In the genomic region with DNA sequence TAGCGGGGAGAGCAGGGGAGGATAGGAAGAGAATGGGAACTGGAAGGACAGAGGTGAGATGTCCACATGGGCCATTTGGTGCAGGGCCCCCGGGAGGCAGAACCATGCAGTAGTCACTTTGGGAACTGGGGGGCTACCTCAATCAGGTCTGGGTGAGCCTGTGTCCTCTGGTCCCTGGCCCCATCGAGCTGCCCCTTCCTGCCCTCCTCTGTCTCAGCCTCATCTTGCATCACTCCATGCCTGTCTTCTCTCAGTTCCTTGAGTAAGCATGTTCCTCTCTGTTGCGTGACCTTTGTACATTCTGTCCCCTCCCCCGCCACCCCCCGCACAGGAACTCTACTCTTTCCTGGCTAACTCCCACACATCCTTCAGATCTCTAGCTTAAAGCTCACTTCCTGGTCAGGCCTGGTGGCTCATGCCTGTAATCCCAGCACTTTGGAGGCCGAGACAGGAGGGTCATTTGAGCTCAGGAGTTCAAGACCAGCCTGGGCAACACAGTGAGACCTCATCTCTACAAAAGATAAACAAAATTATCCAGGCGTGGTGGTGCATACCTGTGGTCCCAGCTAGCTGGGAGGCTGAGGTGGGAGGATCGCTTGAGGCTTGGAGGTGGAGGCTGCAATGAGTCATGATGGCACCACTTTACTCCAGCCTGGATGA, we compare ENCODE assay signal across 10 cellular contexts. TPM values are rescaled to one million over a fixed set of nuclear protein-coding genes. Genes with fewer than 3 reads are reported as not detected.
DNase-seq lines count a peak whose midpoint lies in the region; ATAC-seq, FAIRE-seq and TF ChIP-seq lines count a peak whose summit lies in the region.
"Had no signal": no experiment of that assay in that cellular context is flagged by ENCODE, and none has a peak within 500 bp of the region (broad histone marks: within the 10 kb centered on the region; RNA-seq: fewer than 3 reads in every experiment).

No MANE protein-coding gene starts in this region.

- peak overlapping the region; percentile 51 for H3K4me2 ChIP-seq in HepG2 (ENCODE audit: low read depth, low read length)

- H3K36me3 ChIP-seq in HepG2 (replicated peaks in 1 of 2; ENCODE audit: control insufficient read depth in 1 of 2, insufficient read depth in 2 of 2, low read length in 2 of 2) = no peaks in the 10 kb centered on the region

- no peaks in the 10 kb centered on the region for H3K9me3 ChIP-seq in HepG2 (ENCODE audit: low read length)

- H2AFZ ChIP-seq in HepG2 (ENCODE audit: low read length) = no peak overlapping the region

- TF ChIP-seq POLR2A in HepG2 (IDR thresholded peaks at IDR 0.05; ENCODE audit: insufficient read depth in 1 of 2, low read depth in 2 of 2, low read length in 2 of 2) = no peak

- no TSS peak for BruUV-seq in HepG2 (replicated peaks; lab: Mats Ljungman, UMichigan)

- FAIRE-seq in HepG2 (lab: Jason Lieb, UNC) = no peak

- peaks cover 0 to 6% of the 10 kb centered on the region in 2 experiments; a peak in 1 of 5 replicates for H3K27me3 ChIP-seq in HepG2 (ENCODE audit: control insufficient read depth in 1 of 2, insufficient read depth in 2 of 2, low read length in 2 of 2)

- TF ChIP-seq RAD21 in HepG2 (CRISPR knock-in tag; IDR thresholded peaks at IDR 0.05) = no peak

- CTCF ChIA-PET in HepG2 (lab: Yijun Ruan, JAX; ENCODE audit: low intra/inter-chr PET ratio, low total read pairs) = interaction anchor here (4.0 kb wide), 1 partner anchor 169 kb away, joined by 40 read pairs; no protein-coding TSS in a partner anchor

- H3K4me1 ChIP-seq in HepG2 (ENCODE audit: insufficient read depth, low read length) = peaks cover 49% of the 10 kb centered on the region

- no peak overlapping the region for H3K27ac ChIP-seq in HepG2 (ENCODE audit: extremely low read length, insufficient read depth, low read length)

- H3K79me2 ChIP-seq in HepG2 (ENCODE audit: insufficient read depth, low read length) = no peaks in the 10 kb centered on the region

- no peak for TF ChIP-seq CTCF in HepG2 (CRISPR knock-in tag; IDR thresholded peaks at IDR 0.05)

- TF ChIP-seq EP300 in HepG2 (IDR thresholded peaks at IDR 0.05; ENCODE audit: low read depth in 2 of 2, low read length in 2 of 2) (no peak), HepG2 (CRISPR knock-in tag; IDR thresholded peaks at IDR 0.05; ENCODE audit: borderline replicate concordance) (no peak)

- peak overlapping the region in 1 of 3 experiments; percentile 29; a peak in 2 of 6 replicates for H3K4me3 ChIP-seq in HepG2 (replicated peaks in 1 of 3; ENCODE audit: insufficient read depth in 1 of 3, low read depth in 2 of 3, low read length in 3 of 3)

- ATAC-seq in HepG2 (no peak; the same call in 2 of the 3 replicates), HG02610 (IDR thresholded peaks at IDR 0.05; ENCODE audit: unreplicated experiment) (no peak)

- H4K20me1 ChIP-seq in HepG2 (ENCODE audit: insufficient read depth, low read length) = no peaks in the 10 kb centered on the region

- intact Hi-C loops in HepG2 (cut with micrococcal nuclease; ENCODE audit: unreplicated experiment) = no loop called here

- WGBS in HepG2 (ENCODE audit: low lambda C conversion rate) = 18% methylated on average over 9 of the region's 9 CpGs

- in situ Hi-C loops in HepG2 (cut with HindIII; ENCODE audit: extremely low pct_ligation_motif_present, low pct_unique_long_range_greater_than_20kb) = no loop called here

- no peak overlapping the region for H3K9ac ChIP-seq in HepG2 (ENCODE audit: insufficient read depth, low read depth, low read length)

- peak; percentile 38 for DNase-seq in stimulated activated naive CD4-positive, alpha-beta T cell treated with Interleukin-2 at 50 U/mL for 16 hours (lab: John Stamatoyannopoulos, UW)
- DNase-seq in stimulated activated naive CD4-positive, alpha-beta T cell (lab: John Stamatoyannopoulos, UW) = no peak
- DNase-seq in activated naive CD4-positive, alpha-beta T cell treated with anti-CD3 and anti-CD28 coated beads, Interleukin-2, amount 50 U/mL, for 16 hours = peak; percentile 33
- no peak for DNase-seq in HepG2 (ENCODE audit: low spot score)
- DNase-seq in iPS-NIHi7 (ENCODE audit: extremely low spot score) = no peak
- DNase-seq in NCI-H1417 treated with DMSO at 0.1 percent for 48 hours (lab: John Stamatoyannopoulos, UW) = no peak
- no peak for DNase-seq in NCI-H2081 (lab: John Stamatoyannopoulos, UW)
- DNase-seq: effector CD4-positive, alpha-beta T cell; T1000 had no signal

- POLR2A ChIA-PET in HepG2 (lab: Yijun Ruan, JAX) = interaction anchor here (0.6 to 1.6 kb wide), 4 partner anchors 127 to 1504 kb away, joined by 3 to 6 read pairs (median 3); a partner anchor contains a TSS

TF ChIP-seq in HepG2, 621 proteins besides CTCF, POLR2A, EP300 and RAD21 (continues in another document):
- no peak for TF ChIP-seq TOPORS (CRISPR knock-in tag; IDR thresholded peaks at IDR 0.05)
- no peak for TF ChIP-seq SOX6 (IDR thresholded peaks at IDR 0.05)
- peak; percentile 16; the same call in 1 of the 2 replicates for TF ChIP-seq SOX6 (CRISPR knock-in tag; IDR thresholded peaks at IDR 0.05)
- no peak for TF ChIP-seq ZNF563 (CRISPR knock-in tag; IDR thresholded peaks at IDR 0.05)
- TF ChIP-seq RNF2 (conservative IDR thresholded peaks at IDR 0.05; ENCODE audit: low read depth) = no peak
- TF ChIP-seq SP2 (CRISPR knock-in tag; IDR thresholded peaks at IDR 0.05) = no peak
- TF ChIP-seq KDM5B (CRISPR knock-in tag; IDR thresholded peaks at IDR 0.05; ENCODE audit: borderline replicate concordance) = peak; percentile 39; the same call in 1 of the 2 replicates
- TF ChIP-seq HDAC2 (CRISPR knock-in tag; IDR thresholded peaks at IDR 0.05) = no peak
- TF ChIP-seq ZNF724P (CRISPR knock-in tag; IDR thresholded peaks at IDR 0.05; ENCODE audit: borderline replicate concordance) = no peak
- peak; percentile 57; the same call in 1 of the 2 replicates for TF ChIP-seq ZMYM2 (CRISPR knock-in tag; IDR thresholded peaks at IDR 0.05)
- no peak for TF ChIP-seq ZNF703 (CRISPR knock-in tag; IDR thresholded peaks at IDR 0.05; ENCODE audit: borderline replicate concordance)
- TF ChIP-seq, protein P1, sequence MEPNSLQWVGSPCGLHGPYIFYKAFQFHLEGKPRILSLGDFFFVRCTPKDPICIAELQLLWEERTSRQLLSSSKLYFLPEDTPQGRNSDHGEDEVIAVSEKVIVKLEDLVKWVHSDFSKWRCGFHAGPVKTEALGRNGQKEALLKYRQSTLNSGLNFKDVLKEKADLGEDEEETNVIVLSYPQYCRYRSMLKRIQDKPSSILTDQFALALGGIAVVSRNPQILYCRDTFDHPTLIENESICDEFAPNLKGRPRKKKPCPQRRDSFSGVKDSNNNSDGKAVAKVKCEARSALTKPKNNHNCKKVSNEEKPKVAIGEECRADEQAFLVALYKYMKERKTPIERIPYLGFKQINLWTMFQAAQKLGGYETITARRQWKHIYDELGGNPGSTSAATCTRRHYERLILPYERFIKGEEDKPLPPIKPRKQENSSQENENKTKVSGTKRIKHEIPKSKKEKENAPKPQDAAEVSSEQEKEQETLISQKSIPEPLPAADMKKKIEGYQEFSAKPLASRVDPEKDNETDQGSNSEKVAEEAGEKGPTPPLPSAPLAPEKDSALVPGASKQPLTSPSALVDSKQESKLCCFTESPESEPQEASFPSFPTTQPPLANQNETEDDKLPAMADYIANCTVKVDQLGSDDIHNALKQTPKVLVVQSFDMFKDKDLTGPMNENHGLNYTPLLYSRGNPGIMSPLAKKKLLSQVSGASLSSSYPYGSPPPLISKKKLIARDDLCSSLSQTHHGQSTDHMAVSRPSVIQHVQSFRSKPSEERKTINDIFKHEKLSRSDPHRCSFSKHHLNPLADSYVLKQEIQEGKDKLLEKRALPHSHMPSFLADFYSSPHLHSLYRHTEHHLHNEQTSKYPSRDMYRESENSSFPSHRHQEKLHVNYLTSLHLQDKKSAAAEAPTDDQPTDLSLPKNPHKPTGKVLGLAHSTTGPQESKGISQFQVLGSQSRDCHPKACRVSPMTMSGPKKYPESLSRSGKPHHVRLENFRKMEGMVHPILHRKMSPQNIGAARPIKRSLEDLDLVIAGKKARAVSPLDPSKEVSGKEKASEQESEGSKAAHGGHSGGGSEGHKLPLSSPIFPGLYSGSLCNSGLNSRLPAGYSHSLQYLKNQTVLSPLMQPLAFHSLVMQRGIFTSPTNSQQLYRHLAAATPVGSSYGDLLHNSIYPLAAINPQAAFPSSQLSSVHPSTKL (CRISPR knock-in tag; IDR thresholded peaks at IDR 0.05) = 0 out of 2 replicates have a peak, but pooled peaks have one; percentile 15

RNA-seq across cellular contexts. Expression of a gene that starts 23.2 kb away (rescaled TPM):
- total RNA-seq in HepG2 (2016; rRNA removed; fragmentation: Illumina TruSeq; extraction: Trizol) = 4.3 and 24.2 TPM in 2 replicates
- total RNA-seq in HepG2 (2016; cell fraction: cytosol; rRNA removed; fragmentation: Illumina TruSeq; extraction: Trizol; ENCODE audit: low read depth) = 2.5 and 3.0 TPM in 2 replicates
- 3.4 and 28.3 TPM in 2 replicates for total RNA-seq in HepG2 (2016; cell fraction: insoluble cytoplasmic fraction; rRNA removed; fragmentation: Illumina TruSeq; extraction: Trizol)
- 2.8 and 4.2 TPM in 2 replicates for total RNA-seq in HepG2 (2016; cell fraction: membrane; rRNA removed; fragmentation: Illumina TruSeq; extraction: Trizol)
- total RNA-seq in HepG2 (2016; cell fraction: nucleus; rRNA removed; fragmentation: Illumina TruSeq; extraction: Trizol) = 64.4 and 68.6 TPM in 2 replicates
- polyA plus RNA-seq in HepG2 (2011; rRNA removed) = 15.9 and 26.2 TPM in 2 replicates
- polyA plus RNA-seq in HepG2 (2011; cell fraction: cytosol; rRNA removed) = 8.8 and 9.0 TPM in 2 replicates
- polyA plus RNA-seq in HepG2 (2011; cell fraction: nucleus; rRNA removed) = 83.8 and 92.0 TPM in 2 replicates
- 4.3 and 4.8 TPM in 2 replicates for polyA plus RNA-seq in HepG2 (2012)
- polyA plus RNA-seq in HepG2 (2016; cell fraction: cytosol; fragmentation: Illumina TruSeq; extraction: Trizol; ENCODE audit: low read depth) = 1.2 and 1.8 TPM in 2 replicates
- 5.5 and 10.0 TPM in 2 replicates for polyA plus RNA-seq in HepG2 (2016; cell fraction: insoluble cytoplasmic fraction; fragmentation: Illumina TruSeq; extraction: Trizol; ENCODE audit: low read depth)
- 2.1 and 3.4 TPM in 2 replicates for polyA plus RNA-seq in HepG2 (2016; cell fraction: membrane; fragmentation: Illumina TruSeq; extraction: Trizol; ENCODE audit: low read depth)
- 101 and 123 TPM in 2 replicates for polyA plus RNA-seq in HepG2 (2016; cell fraction: nucleus; fragmentation: Illumina TruSeq; extraction: Trizol; ENCODE audit: insufficient read depth, low read depth)
- polyA minus RNA-seq in HepG2 (2011; rRNA and poly(A)+ RNA removed; ENCODE audit: low replicate concordance) = 58.4 and 70.4 TPM in 2 replicates
- polyA minus RNA-seq in HepG2 (2011; cell fraction: cytosol; rRNA and poly(A)+ RNA removed) = 11.7 and 16.7 TPM in 2 replicates
- 128 and 149 TPM in 2 replicates for polyA minus RNA-seq in HepG2 (2011; cell fraction: nucleus; rRNA and poly(A)+ RNA removed)

Comparison
In these comparisons a context has a peak if more than half of its experiments do, and no peak if none do; other contexts are left out.
1. DNase-seq: peak in stimulated activated naive CD4-positive, alpha-beta T cell treated with Interleukin-2 at 50 U/mL for 16 hours (single experiment) and activated naive CD4-positive, alpha-beta T cell treated with anti-CD3 and anti-CD28 coated beads, Interleukin-2, amount 50 U/mL, for 16 hours (single experiment); none in stimulated activated naive CD4-positive, alpha-beta T cell (0 of 6), HepG2 (single experiment), iPS-NIHi7 (single experiment), NCI-H1417 treated with DMSO at 0.1 percent for 48 hours (single experiment) and NCI-H2081 (0 of 2).